Comparison of ENCODE assay signal across 21 cellular contexts in the genomic region with DNA sequence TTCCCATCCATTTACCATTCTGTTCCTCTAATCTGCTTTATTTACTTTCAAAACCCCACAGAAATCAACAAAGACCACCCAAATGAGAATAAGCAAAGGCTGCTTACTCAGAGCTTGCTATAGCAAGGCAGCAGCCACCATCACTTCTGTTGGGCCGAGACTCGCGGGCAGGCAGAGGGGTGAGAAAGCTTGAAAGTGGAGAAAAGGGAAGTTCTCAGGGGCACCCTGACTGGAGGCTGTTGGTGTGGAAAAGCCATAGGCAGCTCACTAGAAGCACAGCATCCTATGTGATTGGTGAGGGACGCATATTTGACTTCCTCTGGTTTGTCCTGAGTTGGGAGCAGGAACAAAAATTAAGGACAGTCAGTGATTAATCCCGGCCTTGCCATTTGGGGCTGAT.
DNase-seq lines count a peak whose midpoint lies in the region; ATAC-seq and TF ChIP-seq lines count a peak whose summit lies in the region.
"Had no signal": no experiment of that assay in that cellular context is flagged by ENCODE, and none has a peak within 500 bp of the region (broad histone marks: within the 10 kb centered on the region; RNA-seq: fewer than 3 reads in every experiment).

No MANE protein-coding gene starts in this region.

- H3K36me3 Mint-ChIP-seq in activated CD4-positive, alpha-beta memory T cell treated with anti-CD3 and anti-CD28 coated beads for 36 hours, result no peaks in the 10 kb centered on the region
- H3K36me3 Mint-ChIP-seq: immature natural killer cell; natural killer cell treated with Interleukin-12 subunit alpha and Interleukin-12 subunit beta and Interleukin-15 and Interleukin-18, amount 100 ng/mL, for 72 hours had no signal

- no peak overlapping the region for H3K27ac ChIP-seq in vagina
- H3K27ac ChIP-seq: foreskin keratinocyte, Peyer's patch had no signal

- intact Hi-C loops in activated CD4-positive, alpha-beta memory T cell treated with anti-CD3 and anti-CD28 coated beads for 36 hours (cut with micrococcal nuclease), result no loop called here
- intact Hi-C loops in vagina (cut with DNase I), result no loop called here

- no peaks in the 10 kb centered on the region for H3K36me3 ChIP-seq in vagina
- H3K36me3 ChIP-seq: Peyer's patch had no signal

- peaks cover 12% of the 10 kb centered on the region for H3K27me3 Mint-ChIP-seq in activated CD4-positive, alpha-beta memory T cell treated with anti-CD3 and anti-CD28 coated beads for 36 hours

- H3K9me3 Mint-ChIP-seq in activated CD4-positive, alpha-beta memory T cell treated with anti-CD3 and anti-CD28 coated beads for 36 hours, result no peaks in the 10 kb centered on the region
- H3K9me3 Mint-ChIP-seq: GM23338 had no signal

- no peaks in the 10 kb centered on the region for H3K4me1 ChIP-seq in vagina
- H3K4me1 ChIP-seq: Caco-2, foreskin keratinocyte, Peyer's patch had no signal

- DNase-seq in OCI-M1 (lab: John Stamatoyannopoulos, UW) (peak; percentile 34), NCI-H748 (lab: John Stamatoyannopoulos, UW; ENCODE audit: unreplicated experiment) (no peak), vagina (ENCODE audit: extremely low spot score in 2 of 2) (no peak)
- no peak for DNase-seq in activated CD4-positive, alpha-beta memory T cell treated with anti-CD3 and anti-CD28 coated beads for 36 hours
- DNase-seq: activated T-cell treated with anti-CD3 and anti-CD28 coated beads, Interleukin-2, amount 50 U/mL, for 4 hours; Caco-2; central memory CD4-positive, alpha-beta T cell; foreskin keratinocyte; immature natural killer cell; NCI-H1417 treated with DMSO at 0.1 percent for 48 hours; Peyer's patch; stimulated activated CD4-positive, alpha-beta T cell treated with anti-CD3 and anti-CD28 coated beads, Interleukin-15, amount 100 ng/mL, for 24 hours; T-helper 17 cell had no signal

- POLR2A ChIA-PET in activated CD4-positive, alpha-beta memory T cell treated with anti-CD3 and anti-CD28 coated beads for 36 hours (lab: Charles Lee), result no interaction called here

- no peak for TF ChIP-seq CTCF in vagina (IDR thresholded peaks at IDR 0.05)

- no peaks in the 10 kb centered on the region for H3K27me3 ChIP-seq in vagina
- H3K27me3 ChIP-seq: foreskin keratinocyte, Peyer's patch had no signal

- no peak for TF ChIP-seq POLR2A in vagina (IDR thresholded peaks at IDR 0.05)

- peak; percentile 56 for ATAC-seq in GM18519 (IDR thresholded peaks at IDR 0.05; ENCODE audit: low FRiP score, unreplicated experiment)
- ATAC-seq in GM21576 (IDR thresholded peaks at IDR 0.05; ENCODE audit: unreplicated experiment), result peak; percentile 85
- ATAC-seq in HG03378 (IDR thresholded peaks at IDR 0.05; ENCODE audit: unreplicated experiment), result peak; percentile 83
- no peak for ATAC-seq in HG03457 (IDR thresholded peaks at IDR 0.05; ENCODE audit: unreplicated experiment)
- ATAC-seq: activated T-cell treated with anti-CD3 and anti-CD28 coated beads, Interleukin-2, amount 50 U/mL, for 4 hours; foreskin keratinocyte; GM23338; HepG2; natural killer cell treated with Interleukin-12 subunit alpha and Interleukin-12 subunit beta and Interleukin-15 and Interleukin-18, amount 100 ng/mL, for 72 hours; T-helper 17 cell had no signal

- H3K27ac Mint-ChIP-seq in activated CD4-positive, alpha-beta memory T cell treated with anti-CD3 and anti-CD28 coated beads for 36 hours, result no peak overlapping the region
- H3K27ac Mint-ChIP-seq: GM23338; immature natural killer cell; natural killer cell treated with Interleukin-12 subunit alpha and Interleukin-12 subunit beta and Interleukin-15 and Interleukin-18, amount 100 ng/mL, for 72 hours; T-helper 17 cell had no signal

- H3K9me3 ChIP-seq in vagina, result no peaks in the 10 kb centered on the region
- H3K9me3 ChIP-seq: Caco-2, Peyer's patch had no signal

- H3K4me3 Mint-ChIP-seq in activated CD4-positive, alpha-beta memory T cell treated with anti-CD3 and anti-CD28 coated beads for 36 hours, result no peak overlapping the region
- H3K4me3 Mint-ChIP-seq: activated T-cell treated with anti-CD3 and anti-CD28 coated beads, Interleukin-2, amount 50 U/mL, for 4 hours; GM23338; immature natural killer cell; natural killer cell treated with Interleukin-12 subunit alpha and Interleukin-12 subunit beta and Interleukin-15 and Interleukin-18, amount 100 ng/mL, for 72 hours; T-helper 17 cell had no signal

- H3K4me3 ChIP-seq in vagina, result no peak overlapping the region
- H3K4me3 ChIP-seq: GM23338, lung, Peyer's patch had no signal

- no peaks in the 10 kb centered on the region for H3K4me1 Mint-ChIP-seq in activated CD4-positive, alpha-beta memory T cell treated with anti-CD3 and anti-CD28 coated beads for 36 hours (ENCODE audit: low read depth)
- H3K4me1 Mint-ChIP-seq: immature natural killer cell, T-helper 17 cell had no signal

- CTCF ChIA-PET in activated CD4-positive, alpha-beta memory T cell treated with anti-CD3 and anti-CD28 coated beads for 36 hours (lab: Charles Lee), result no interaction called here
